In genomic region chr14:71586131-71586893, GRCh38 we compare ENCODE assay signal across 8 cellular contexts.
A peak's percentile ranks its signal among the peaks of the same experiment; 100 is the strongest.
DNase-seq lines count a peak whose midpoint lies in the region; ATAC-seq lines count a peak whose summit lies in the region.

No MANE protein-coding gene starts in this region.

- ATAC-seq in HG03039 (IDR thresholded peaks at IDR 0.05; ENCODE audit: unreplicated experiment) = no peak

- H3K27ac ChIP-seq in substantia nigra (ENCODE audit: low read depth, low read length, poor library complexity, severe bottlenecking) = peak overlapping the region; percentile 39

- peak; percentile 29 for DNase-seq in HCEC 1CT
- DNase-seq in anterior cingulate cortex (lab: John Stamatoyannopoulos, UW) = peak in 48 of 58 donors; percentile 3 to 66 (median 38)
- DNase-seq in iris pigment epithelial cell (ENCODE audit: low read depth) = peak; percentile 36
- DNase-seq in substantia nigra (lab: John Stamatoyannopoulos, UW) = peak in 26 of 49 donors; percentile 5 to 66 (median 27)
- DNase-seq in OCI-M1 (lab: John Stamatoyannopoulos, UW) = no peak
- no peak for DNase-seq in NCI-H1048 (lab: John Stamatoyannopoulos, UW)
- DNase-seq in stimulated activated CD8-positive, alpha-beta memory T cell treated with anti-CD3 and anti-CD28 coated beads, Interleukin-4, amount 100 ng/mL, for 48 hours = no peak

Comparison
In these comparisons a context has a peak if more than half of its experiments do, and no peak if none do; other contexts are left out.
1. DNase-seq: peak in HCEC 1CT (single experiment), anterior cingulate cortex (48 of 58), iris pigment epithelial cell (single experiment) and substantia nigra (26 of 49); none in OCI-M1 (single experiment), NCI-H1048 (single experiment) and stimulated activated CD8-positive, alpha-beta memory T cell treated with anti-CD3 and anti-CD28 coated beads, Interleukin-4, amount 100 ng/mL, for 48 hours (single experiment).